In genomic region chr11:121112498-121113455, GRCh38 we compare ENCODE assay signal across 8 cellular contexts. TPM values are rescaled to one million over a fixed set of nuclear protein-coding genes. Genes with fewer than 3 reads are reported as not detected.
DNase-seq lines count a peak whose midpoint lies in the region; ATAC-seq and TF ChIP-seq lines count a peak whose summit lies in the region.
"Had no signal": no experiment of that assay in that cellular context is flagged by ENCODE, and none has a peak within 500 bp of the region (broad histone marks: within the 10 kb centered on the region; RNA-seq: fewer than 3 reads in every experiment).

No MANE protein-coding gene starts in this region.

- H3K27ac ChIP-seq in HL-60 (replicated peaks) = no peak overlapping the region

- DNase-seq in GF-D8 (lab: John Stamatoyannopoulos, UW) = peak; percentile 60
- DNase-seq in HL-60 (ENCODE audit: low read depth in 1 of 2, low spot score in 1 of 2) = peak; percentile 16 to 56
- DNase-seq in NCI-H82 treated with DMSO at 0.1 percent for 48 hours (lab: John Stamatoyannopoulos, UW; ENCODE audit: unreplicated experiment) = peak; percentile 4
- peak; percentile 64 for DNase-seq in activated naive CD4-positive, alpha-beta T cell treated with anti-CD3 and anti-CD28 coated beads for 36 hours
- peak; percentile 57 to 93 (median 76) for DNase-seq in head of caudate nucleus
- peak; percentile 35 to 94 (median 71) for DNase-seq in posterior cingulate gyrus

- H3K4me1 Mint-ChIP-seq in activated naive CD4-positive, alpha-beta T cell treated with anti-CD3 and anti-CD28 coated beads for 36 hours (ENCODE audit: low read depth) = no peaks in the 10 kb centered on the region

- CTCF ChIA-PET in activated naive CD4-positive, alpha-beta T cell treated with anti-CD3 and anti-CD28 coated beads for 36 hours (lab: Charles Lee) = interaction anchor here (0.6 kb wide), 1 partner anchor 482 kb away, joined by 3 read pairs; no protein-coding TSS in a partner anchor

- H3K4me3 ChIP-seq in HL-60 (replicated peaks; ENCODE audit: insufficient read depth, low read length) = no peak overlapping the region

- no peak overlapping the region for H3K27ac Mint-ChIP-seq in activated naive CD4-positive, alpha-beta T cell treated with anti-CD3 and anti-CD28 coated beads for 36 hours
- H3K27ac Mint-ChIP-seq: dendritic cell treated with granulocyte-macrophage colony-stimulating factor and Interleukin-4, amounts not matched to agents 40 ng/mL and 50 ng/mL, for 4 days had no signal

- H3K36me3 Mint-ChIP-seq in activated naive CD4-positive, alpha-beta T cell treated with anti-CD3 and anti-CD28 coated beads for 36 hours (ENCODE audit: low read depth) = no peaks in the 10 kb centered on the region

- ATAC-seq in GM18868 (IDR thresholded peaks at IDR 0.05; ENCODE audit: unreplicated experiment) = no peak

- peak; percentile 25 for TF ChIP-seq CTCF in HL-60 (IDR thresholded peaks at IDR 0.05; ENCODE audit: insufficient read depth, low read length)

- intact Hi-C loops in activated naive CD4-positive, alpha-beta T cell treated with anti-CD3 and anti-CD28 coated beads for 36 hours (cut with micrococcal nuclease) = loop anchor here (1.0 to 5.0 kb wide), 4 partner anchors 80 to 602 kb away; partner anchors contain the start of gene GRIK4
- intact Hi-C loops in head of caudate nucleus (cut with DNase I) = loop anchor here (5.0 kb wide), 1 partner anchor 600 kb away; the partner anchor contains the start of gene GRIK4
- intact Hi-C loops in posterior cingulate gyrus (cut with DNase I) = loop anchor here (2.0 to 10.0 kb wide), 3 partner anchors 78 to 602 kb away; partner anchors contain the start of gene GRIK4

- H3K9me3 Mint-ChIP-seq in activated naive CD4-positive, alpha-beta T cell treated with anti-CD3 and anti-CD28 coated beads for 36 hours = no peaks in the 10 kb centered on the region
- H3K9me3 Mint-ChIP-seq: dendritic cell treated with granulocyte-macrophage colony-stimulating factor and Interleukin-4, amounts not matched to agents 40 ng/mL and 50 ng/mL, for 4 days had no signal

- peaks cover 13% of the 10 kb centered on the region for H3K27me3 ChIP-seq in HL-60 (ENCODE audit: insufficient read depth, poor library complexity, severe bottlenecking)

- H3K4me3 Mint-ChIP-seq in activated naive CD4-positive, alpha-beta T cell treated with anti-CD3 and anti-CD28 coated beads for 36 hours = no peak overlapping the region
- H3K4me3 Mint-ChIP-seq: dendritic cell treated with granulocyte-macrophage colony-stimulating factor and Interleukin-4, amounts not matched to agents 40 ng/mL and 50 ng/mL, for 4 days had no signal

- peaks cover 12% of the 10 kb centered on the region for H3K27me3 Mint-ChIP-seq in activated naive CD4-positive, alpha-beta T cell treated with anti-CD3 and anti-CD28 coated beads for 36 hours (ENCODE audit: low read depth)

RNA-seq across cellular contexts. Expression of gene TECTA, which starts 11.7 kb away (rescaled TPM):
- under 1 TPM; 0.07 to 0.12 TPM for total RNA-seq in activated naive CD4-positive, alpha-beta T cell treated with anti-CD3 and anti-CD28 coated beads for 36 hours

Comparison
In these comparisons a context has a peak if more than half of its experiments do, and no peak if none do; other contexts are left out.
1. DNase-seq: peak in every context shown above with its lines; median percentile 76 in head of caudate nucleus; 71 in posterior cingulate gyrus; 64 in activated naive CD4-positive, alpha-beta T cell treated with anti-CD3 and anti-CD28 coated beads for 36 hours; 60 in GF-D8; 36 in HL-60; 4 in NCI-H82 treated with DMSO at 0.1 percent for 48 hours.